In the genomic region with DNA sequence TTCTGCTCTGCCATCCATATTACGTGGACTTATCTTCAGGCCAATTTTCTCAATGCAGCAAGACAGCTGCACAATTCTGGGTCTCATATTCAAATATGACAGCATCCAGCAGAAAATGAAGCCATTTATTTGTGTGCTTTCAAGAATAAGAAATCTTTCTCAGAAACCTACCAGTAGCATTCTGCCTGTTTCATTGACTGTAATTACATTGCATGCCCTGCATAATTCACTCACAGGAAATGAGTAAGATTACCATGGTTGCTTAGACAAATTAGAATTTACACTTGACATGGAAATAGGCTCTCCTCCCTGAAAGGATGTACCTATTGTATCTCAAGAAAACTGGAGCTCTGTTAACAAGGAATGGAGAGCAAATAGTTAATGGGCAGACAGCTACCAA, we compare ENCODE assay signal across 23 cellular contexts.
DNase-seq lines count a peak whose midpoint lies in the region; ATAC-seq and TF ChIP-seq lines count a peak whose summit lies in the region.
"Had no signal": no experiment of that assay in that cellular context is flagged by ENCODE, and none has a peak within 500 bp of the region (broad histone marks: within the 10 kb centered on the region; RNA-seq: fewer than 3 reads in every experiment).

No MANE protein-coding gene starts in this region.

- H3K27ac ChIP-seq in breast epithelium, result no peak overlapping the region
- H3K27ac ChIP-seq in tibial artery, result peak overlapping the region; percentile 66 to 75
- H3K27ac ChIP-seq: 22Rv1, cardiac muscle cell, neural progenitor cell, psoas muscle, SJCRH30, spleen had no signal

- in situ Hi-C loops in astrocyte of the spinal cord (cut with HindIII; ENCODE audit: low sequenced_read_pairs), result no loop called here

- H3K4me1 Mint-ChIP-seq in MCF 10A (ENCODE audit: insufficient read depth, unreplicated experiment), result peaks cover 37% of the 10 kb centered on the region
- H3K4me1 Mint-ChIP-seq: activated CD4-positive, alpha-beta T cell treated with anti-CD3 and anti-CD28 coated beads, Interleukin-2, amount 10 ng/mL, durations not matched to agents 24 days and 14 days; neural progenitor cell had no signal

- POLR2A ChIA-PET in MCF 10A (lab: Yijun Ruan, JAX), result interaction anchor here (0.7 to 1.4 kb wide), 3 partner anchors 15 to 411 kb away, joined by 3 read pairs; no protein-coding TSS in a partner anchor

- TF ChIP-seq POLR2A in breast epithelium (IDR thresholded peaks at IDR 0.05), result no peak

- intact Hi-C loops in MCF 10A (cut with micrococcal nuclease) (no loop called here), breast epithelium (cut with DNase I; ENCODE audit: low total_unique reads) (no loop called here), tibial artery (cut with DNase I; ENCODE audit: low total_unique reads) (no loop called here)

- no peak for TF ChIP-seq CTCF in MCF 10A (IDR thresholded peaks at IDR 0.05; ENCODE audit: unreplicated experiment)
- no peak for TF ChIP-seq CTCF in breast epithelium (IDR thresholded peaks at IDR 0.05)
- no peak for TF ChIP-seq CTCF in astrocyte of the spinal cord (IDR thresholded peaks at IDR 0.05; ENCODE audit: low read depth, low read length)
- no peak for TF ChIP-seq CTCF in tibial artery (IDR thresholded peaks at IDR 0.05)

- H3K27me3 ChIP-seq in breast epithelium, result no peaks in the 10 kb centered on the region
- no peaks in the 10 kb centered on the region for H3K27me3 ChIP-seq in tibial artery
- H3K27me3 ChIP-seq: BE2C, cardiac muscle cell, esophagus squamous epithelium, neural progenitor cell, SJCRH30, spleen had no signal

- peak overlapping the region; percentile 81 for H3K27ac Mint-ChIP-seq in MCF 10A (ENCODE audit: low read depth, unreplicated experiment)
- H3K27ac Mint-ChIP-seq: activated CD4-positive, alpha-beta T cell treated with anti-CD3 and anti-CD28 coated beads, Interleukin-2, amount 10 ng/mL, durations not matched to agents 24 days and 14 days; neural progenitor cell had no signal

- CTCF ChIA-PET in MCF 10A (lab: Yijun Ruan, JAX), result interaction anchor here (0.9 to 1.8 kb wide), 3 partner anchors 76 to 390 kb away, joined by 3 to 6 read pairs (median 4); a partner anchor contains a TSS

- no peaks in the 10 kb centered on the region for H3K27me3 Mint-ChIP-seq in MCF 10A (ENCODE audit: insufficient read depth, unreplicated experiment)
- H3K27me3 Mint-ChIP-seq: activated CD4-positive, alpha-beta T cell treated with anti-CD3 and anti-CD28 coated beads, Interleukin-2, amount 10 ng/mL, durations not matched to agents 24 days and 14 days had no signal

- no TSS peak for BruUV-seq in MCF 10A (replicated peaks; lab: Mats Ljungman, UMichigan)

- H3K4me3 Mint-ChIP-seq in MCF 10A (ENCODE audit: unreplicated experiment), result no peak overlapping the region
- H3K4me3 Mint-ChIP-seq: activated CD4-positive, alpha-beta T cell treated with anti-CD3 and anti-CD28 coated beads, Interleukin-2, amount 10 ng/mL, durations not matched to agents 24 days and 14 days; neural progenitor cell had no signal

- no peaks in the 10 kb centered on the region for H3K9me3 ChIP-seq in breast epithelium
- peaks cover 0 to 3% (median 0%) of the 10 kb centered on the region in 3 donors for H3K9me3 ChIP-seq in tibial artery
- H3K9me3 ChIP-seq: BE2C, esophagus squamous epithelium, psoas muscle, SJCRH30 had no signal

- no peak overlapping the region for H3K4me3 ChIP-seq in breast epithelium
- H3K4me3 ChIP-seq in astrocyte of the spinal cord (ENCODE audit: low read depth, low read length), result no peak overlapping the region
- H3K4me3 ChIP-seq in tibial artery, result no peak overlapping the region
- H3K4me3 ChIP-seq: cardiac muscle cell, esophagus squamous epithelium, neural progenitor cell, psoas muscle, SJCRH30, spleen had no signal

- H3K36me3 ChIP-seq in breast epithelium (no peaks in the 10 kb centered on the region), tibial artery (no peaks in the 10 kb centered on the region)
- H3K36me3 ChIP-seq: BE2C, cardiac muscle cell, esophagus squamous epithelium, neural progenitor cell, SJCRH30, spleen had no signal

- ATAC-seq in GM19397 (IDR thresholded peaks at IDR 0.05; ENCODE audit: unreplicated experiment) (no peak), HG02763 (IDR thresholded peaks at IDR 0.05; ENCODE audit: unreplicated experiment) (no peak)
- ATAC-seq: left lobe of liver, psoas muscle had no signal

- no peaks in the 10 kb centered on the region for H3K4me1 ChIP-seq in breast epithelium
- peaks cover 0 to 72% (median 34%) of the 10 kb centered on the region in 4 donors for H3K4me1 ChIP-seq in tibial artery
- H3K4me1 ChIP-seq: BE2C, neural progenitor cell, psoas muscle, spleen had no signal

- DNase-seq in MCF 10A (ENCODE audit: unreplicated experiment), result peak; percentile 28
- DNase-seq in breast epithelium (ENCODE audit: low spot score in 2 of 2), result no peak
- peak; percentile 37 for DNase-seq in astrocyte of the spinal cord (ENCODE audit: low read depth, low spot score)
- DNase-seq in kidney tubule cell (ENCODE audit: low spot score), result peak; percentile 47
- DNase-seq in tibial artery, result no peak
- DNase-seq in NCI-H1105 treated with DMSO at 0.1 percent for 48 hours (lab: John Stamatoyannopoulos, UW), result no peak
- DNase-seq: activated CD4-positive, alpha-beta T cell treated with anti-CD3 and anti-CD28 coated beads, Interleukin-2, amount 10 ng/mL, durations not matched to agents 24 days and 14 days; BE2C; COR-L47; esophagus squamous epithelium; head of caudate nucleus; KBM-7; NCI-H1048; NCI-H2029; psoas muscle; SJCRH30; spleen had no signal

- H3K36me3 Mint-ChIP-seq in MCF 10A (ENCODE audit: insufficient read depth, unreplicated experiment), result peaks cover 6% of the 10 kb centered on the region
- H3K36me3 Mint-ChIP-seq: neural progenitor cell had no signal

- no peaks in the 10 kb centered on the region for H3K9me3 Mint-ChIP-seq in MCF 10A (ENCODE audit: unreplicated experiment)
- H3K9me3 Mint-ChIP-seq: activated CD4-positive, alpha-beta T cell treated with anti-CD3 and anti-CD28 coated beads, Interleukin-2, amount 10 ng/mL, durations not matched to agents 24 days and 14 days; neural progenitor cell had no signal

Comparison
In these comparisons a context has a peak if more than half of its experiments do, and no peak if none do; other contexts are left out.
1. DNase-seq: peak in MCF 10A (single experiment), astrocyte of the spinal cord (single experiment) and kidney tubule cell (single experiment); none in breast epithelium (0 of 2), tibial artery (0 of 2) and NCI-H1105 treated with DMSO at 0.1 percent for 48 hours (single experiment).
2. H3K27ac ChIP-seq: peak in tibial artery (2 of 2); none in breast epithelium (0 of 2).